ENCODE assay signal across 7 cellular contexts in genomic region chr7:22564511-22565045, GRCh38.
DNase-seq lines count a peak whose midpoint lies in the region; ATAC-seq and TF ChIP-seq lines count a peak whose summit lies in the region.

No MANE protein-coding gene starts in this region.

- H3K4me3 ChIP-seq in PC-3 (ENCODE audit: low read length) (peak overlapping the region; percentile 14; the same call in 1 of the 2 replicates), epithelial cell of esophagus (ENCODE audit: low read length) (no peak overlapping the region), parathyroid adenoma (ENCODE audit: low read depth, low read length) (no peak overlapping the region), H7 (ENCODE audit: insufficient read depth, low read depth, low read length) (no peak overlapping the region)

- H3K79me2 ChIP-seq in PC-3 (ENCODE audit: low read length) (no peaks in the 10 kb centered on the region), parathyroid adenoma (no peaks in the 10 kb centered on the region)

- intact Hi-C loops in PC-3 (cut with micrococcal nuclease) = loop anchor here (5.0 to 10.0 kb wide), 2 partner anchors 33 to 290 kb away; no protein-coding TSS in a partner anchor

- POLR2A ChIA-PET in PC-3 (lab: Charles Lee; ENCODE audit: unreplicated experiment) = interaction anchor here (0.6 kb wide), 1 partner anchor 60 kb away, joined by 5 read pairs; no protein-coding TSS in a partner anchor

- H3K4me1 ChIP-seq in PC-3 (ENCODE audit: insufficient read depth, low read length) = peaks cover 74% of the 10 kb centered on the region
- no peaks in the 10 kb centered on the region for H3K4me1 ChIP-seq in parathyroid adenoma

- ATAC-seq in PC-3 (peak; percentile 35), HG03135 (IDR thresholded peaks at IDR 0.05; ENCODE audit: unreplicated experiment) (no peak)

- H3K4me2 ChIP-seq in PC-3 (ENCODE audit: low read length) = peak overlapping the region; percentile 61
- no peak overlapping the region for H3K4me2 ChIP-seq in parathyroid adenoma (ENCODE audit: low read length)

- CTCF ChIA-PET in PC-3 (lab: Charles Lee) = interaction anchor here (1.2 to 1.5 kb wide), 2 partner anchors 13 to 218 kb away, joined by 4 read pairs; no protein-coding TSS in a partner anchor

- H3F3A ChIP-seq in PC-3 (ENCODE audit: low read length, unreplicated experiment) = no peaks in the 10 kb centered on the region

- no peaks in the 10 kb centered on the region for H3K9me2 ChIP-seq in PC-3 (replicated peaks; ENCODE audit: low read length)

- peak overlapping the region; percentile 95 for H3K27ac ChIP-seq in PC-3 (ENCODE audit: low read length)
- H3K27ac ChIP-seq in parathyroid adenoma = peak overlapping the region; percentile 27

- no TSS peak for BruUV-seq in PC-3 (replicated peaks; lab: Mats Ljungman, UMichigan)

- no peaks in the 10 kb centered on the region for H3K27me3 ChIP-seq in PC-3 (ENCODE audit: low read length)
- no peaks in the 10 kb centered on the region for H3K27me3 ChIP-seq in parathyroid adenoma (ENCODE audit: control insufficient read depth, insufficient read depth, low read length)
- H3K27me3 ChIP-seq in H7 (ENCODE audit: control insufficient read depth, insufficient read depth, low read length) = no peaks in the 10 kb centered on the region

- no peaks in the 10 kb centered on the region for H4K20me1 ChIP-seq in PC-3 (ENCODE audit: low read length)

- H2AFZ ChIP-seq in PC-3 (ENCODE audit: low read length) = no peak overlapping the region
- H2AFZ ChIP-seq in parathyroid adenoma = no peak overlapping the region

- no peaks in the 10 kb centered on the region for H3K9me3 ChIP-seq in PC-3 (ENCODE audit: low read length)
- no peaks in the 10 kb centered on the region for H3K9me3 ChIP-seq in parathyroid adenoma (ENCODE audit: control insufficient read depth, low read length)

- H3K9ac ChIP-seq in PC-3 (ENCODE audit: low read length) (peak overlapping the region; percentile 83), parathyroid adenoma (no peak overlapping the region)

- no peaks in the 10 kb centered on the region for H3K36me3 ChIP-seq in PC-3 (ENCODE audit: low read depth, low read length)
- H3K36me3 ChIP-seq in parathyroid adenoma (ENCODE audit: control insufficient read depth, insufficient read depth, low read length) = no peaks in the 10 kb centered on the region
- H3K36me3 ChIP-seq in H7 (replicated peaks; ENCODE audit: control insufficient read depth, insufficient read depth, low read length) = no peaks in the 10 kb centered on the region

- DNase-seq in ELF-1 (ENCODE audit: low read depth, low spot score) (peak; percentile 65), PC-3 (peak; percentile 88), epithelial cell of esophagus (ENCODE audit: low read depth) (peak; percentile 77), H7 (no peak)
- no peak for DNase-seq in stimulated activated naive CD4-positive, alpha-beta T cell (lab: John Stamatoyannopoulos, UW)

- no peak for TF ChIP-seq CTCF in PC-3 (conservative IDR thresholded peaks at IDR 0.05; ENCODE audit: low read depth, low read length)
- TF ChIP-seq CTCF in epithelial cell of esophagus (IDR thresholded peaks at IDR 0.05; ENCODE audit: insufficient read depth, low read depth, low read length, missing control alignments) = no peak
- no peak for TF ChIP-seq CTCF in parathyroid adenoma (IDR thresholded peaks at IDR 0.05)

Comparison
In these comparisons a context has a peak if more than half of its experiments do, and no peak if none do; other contexts are left out.
1. DNase-seq: peak in ELF-1 (single experiment), PC-3 (single experiment) and epithelial cell of esophagus (single experiment); none in H7 (single experiment) and stimulated activated naive CD4-positive, alpha-beta T cell (0 of 6).